In the genomic region with DNA sequence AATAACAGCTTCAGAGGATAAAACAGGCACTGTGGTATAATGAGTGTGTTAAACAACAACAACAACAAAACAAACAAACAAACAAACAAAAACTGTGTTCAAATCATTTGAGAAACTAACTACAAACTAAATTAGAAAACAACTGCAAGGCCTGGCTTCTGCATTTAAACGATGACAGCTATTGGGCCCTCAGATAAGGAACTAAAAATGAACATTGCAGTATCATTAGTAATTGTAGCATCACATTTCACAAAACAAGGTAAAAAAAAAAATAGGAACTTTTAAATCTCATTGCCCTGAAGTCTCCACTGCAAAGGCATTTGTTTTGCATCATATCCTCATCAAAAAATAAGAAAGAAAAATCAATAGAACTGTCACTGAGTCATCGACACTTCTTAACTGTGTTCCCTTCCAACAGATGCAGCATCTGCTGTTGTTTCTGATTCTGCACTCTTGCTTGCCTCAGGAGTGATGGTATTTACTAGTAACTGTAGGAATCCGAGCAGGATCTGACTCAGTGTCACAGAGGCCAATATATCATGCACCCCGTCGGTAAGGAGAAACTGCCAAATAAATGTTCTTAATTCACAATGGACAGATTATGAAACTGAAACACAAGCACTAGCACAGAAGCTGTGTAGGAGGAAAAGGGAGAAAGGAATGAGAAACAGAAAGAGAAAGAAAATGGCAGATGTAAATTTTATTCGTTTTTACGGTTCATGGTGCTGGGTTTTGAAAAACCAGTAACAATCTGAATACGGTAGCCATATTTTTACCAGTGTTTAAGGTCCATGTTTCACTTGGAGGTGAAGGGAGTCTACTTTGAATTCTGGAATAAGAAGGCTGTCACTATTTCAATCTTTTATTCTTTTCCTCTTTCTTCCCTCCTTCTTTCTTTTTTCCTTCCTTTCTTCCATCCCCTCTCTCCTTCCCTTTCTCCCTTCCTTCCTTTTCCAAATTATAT, we compare ENCODE assay signal across 10 cellular contexts.
DNase-seq lines count a peak whose midpoint lies in the region; ATAC-seq and TF ChIP-seq lines count a peak whose summit lies in the region.
"Had no signal": no experiment of that assay in that cellular context is flagged by ENCODE, and none has a peak within 500 bp of the region (broad histone marks: within the 10 kb centered on the region; RNA-seq: fewer than 3 reads in every experiment).

No MANE protein-coding gene starts in this region.

- ATAC-seq in HG03378 (IDR thresholded peaks at IDR 0.05; ENCODE audit: unreplicated experiment) (no peak), T-cell (replicated peaks in 1 of 4) (no peak)
- ATAC-seq: activated CD8-positive, alpha-beta T cell treated with anti-CD3 and anti-CD28 coated beads for 36 hours had no signal

- no peaks in the 10 kb centered on the region for H3K9me3 ChIP-seq in ES-I3 (ENCODE audit: control insufficient read depth, insufficient read depth, low read length)

- no peaks in the 10 kb centered on the region for H3K36me3 ChIP-seq in ES-I3 (ENCODE audit: insufficient read depth, low read length)

- peak overlapping the region; percentile 7; the same call in 1 of the 2 replicates for H3K9ac ChIP-seq in ES-I3 (ENCODE audit: low read depth, low read length)

- H3K27ac Mint-ChIP-seq in osteocyte (ENCODE audit: unreplicated experiment) (peak overlapping the region; percentile 100), T-cell (no peak overlapping the region)
- H3K27ac Mint-ChIP-seq: activated CD8-positive, alpha-beta T cell treated with anti-CD3 and anti-CD28 coated beads for 36 hours had no signal

- H3K27me3 Mint-ChIP-seq in osteocyte (ENCODE audit: unreplicated experiment) (no peaks in the 10 kb centered on the region), T-cell (no peaks in the 10 kb centered on the region)
- H3K27me3 Mint-ChIP-seq: activated CD8-positive, alpha-beta T cell treated with anti-CD3 and anti-CD28 coated beads for 36 hours had no signal

- POLR2A ChIA-PET in T-cell (lab: Charles Lee): no interaction called here

- DNase-seq in SK-MEL-5 (ENCODE audit: low read depth, low spot score) (peak; percentile 45), globus pallidus (ENCODE audit: low spot score) (peak; percentile 17), osteocyte (ENCODE audit: extremely low spot score, unreplicated experiment) (no peak), SHP77 (lab: John Stamatoyannopoulos, UW) (no peak), T-cell (no peak)
- DNase-seq in activated CD4-positive, alpha-beta T cell treated with anti-CD3 and anti-CD28 coated beads for 48 hours: no peak
- DNase-seq: activated CD8-positive, alpha-beta T cell treated with anti-CD3 and anti-CD28 coated beads for 36 hours; caudate nucleus had no signal

- H3K9me3 Mint-ChIP-seq in osteocyte (ENCODE audit: unreplicated experiment) (no peaks in the 10 kb centered on the region), T-cell (peaks cover 0 to 12% (median 6%) of the 10 kb centered on the region in 3 donors)

- H3K36me3 Mint-ChIP-seq in osteocyte (ENCODE audit: unreplicated experiment) (peaks cover 21% of the 10 kb centered on the region), T-cell (no peaks in the 10 kb centered on the region)

- H3K4me1 ChIP-seq in ES-I3 (ENCODE audit: insufficient read depth, low read length): peaks cover 39% of the 10 kb centered on the region

- peaks cover 83% of the 10 kb centered on the region for H3K4me1 Mint-ChIP-seq in osteocyte (ENCODE audit: unreplicated experiment)
- H3K4me1 Mint-ChIP-seq in T-cell: no peaks in the 10 kb centered on the region

- TF ChIP-seq CTCF in osteocyte (IDR thresholded peaks at IDR 0.05): no peak

- in situ Hi-C loops in SK-MEL-5 (cut with HindIII; ENCODE audit: low pct_unique_long_range_greater_than_20kb, low sequenced_read_pairs): no loop called here

- CTCF ChIA-PET in T-cell (lab: Charles Lee): no interaction called here

- H3K4me3 Mint-ChIP-seq in osteocyte (ENCODE audit: unreplicated experiment) (peak overlapping the region; percentile 67), T-cell (no peak overlapping the region)
- H3K4me3 Mint-ChIP-seq: activated CD8-positive, alpha-beta T cell treated with anti-CD3 and anti-CD28 coated beads for 36 hours had no signal

Comparison
In these comparisons a context has a peak if more than half of its experiments do, and no peak if none do; other contexts are left out.
1. DNase-seq: peak in SK-MEL-5 (single experiment) and globus pallidus (single experiment); none in osteocyte (single experiment), activated CD4-positive, alpha-beta T cell treated with anti-CD3 and anti-CD28 coated beads for 48 hours (single experiment), SHP77 (0 of 2) and T-cell (0 of 34).